ENCODE assay signal across 33 cellular contexts in genomic region chr7:110721395-110721794, GRCh38.
"Had no signal": no experiment of that assay in that cellular context is flagged by ENCODE, and none has a peak within 500 bp of the region (broad histone marks: within the 10 kb centered on the region; RNA-seq: fewer than 3 reads in every experiment).

No MANE protein-coding gene starts in this region.

- H3K9me3 ChIP-seq: MG63 had no signal

- DNase-seq: Karpas-422, Kasumi-1, MG63, MM.1S, MV-4-11, NCI-H1048, NCI-H1092, NCI-H1092 treated with DMSO at 0.1 percent for 48 hours, NCI-H1105, NCI-H1105 treated with DMSO at 0.1 percent for 48 hours, NCI-H1417, NCI-H1417 treated with DMSO at 0.1 percent for 48 hours, NCI-H1436, NCI-H1436 treated with DMSO at 0.1 percent for 48 hours, NCI-H146, NCI-H1694, NCI-H1694 treated with DMSO at 0.1 percent for 48 hours, NCI-H187, NCI-H187 treated with DMSO at 0.1 percent for 48 hours, NCI-H1930, NCI-H2029, NCI-H2029 treated with DMSO at 0.1 percent for 48 hours, NCI-H2081, NCI-H2081 treated with DMSO at 0.1 percent for 48 hours, NCI-H2107, NCI-H2171 treated with DMSO at 0.1 percent for 48 hours, NCI-H2227 treated with DMSO at 0.1 percent for 48 hours, NCI-H226, NCI-H345, NCI-H446, NCI-H446 treated with DMSO at 0.1 percent for 48 hours, NCI-H510A, NCI-H510A treated with DMSO at 0.1 percent for 48 hours had no signal

- H3K4me3 ChIP-seq: MG63 had no signal

- H3K36me3 ChIP-seq: MG63 had no signal

- H3K27me3 ChIP-seq: MG63 had no signal
